1 cellular context compared by ENCODE assay signal in the genomic region with DNA sequence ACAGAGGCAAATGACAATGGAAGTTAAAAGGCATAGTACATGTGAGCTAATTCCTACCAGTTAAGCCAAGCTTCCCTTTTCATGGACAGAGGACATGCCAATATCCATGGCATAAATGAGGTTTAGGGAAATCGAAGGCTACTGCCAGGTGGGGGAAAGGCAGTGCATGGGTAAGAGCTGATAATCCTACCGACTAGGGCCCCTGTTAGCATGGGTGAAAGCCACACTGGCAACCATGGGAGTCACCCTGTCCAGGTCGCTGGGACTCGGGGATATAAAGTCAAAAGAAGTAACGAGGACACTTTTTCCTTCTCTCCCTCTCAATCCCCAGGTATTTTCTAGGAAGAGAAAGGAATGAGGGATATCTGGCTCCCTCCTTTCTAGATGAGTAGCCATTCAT.
TF ChIP-seq lines count a peak whose summit lies in the region.

No MANE protein-coding gene starts in this region.

TF ChIP-seq in WTC11, 78 proteins besides CTCF, POLR2A, EP300 and RAD21 (continued from another document):
- TF ChIP-seq ATF6 (CRISPR knock-in tag; IDR thresholded peaks at IDR 0.05) (no peak), MLX (CRISPR knock-in tag; IDR thresholded peaks at IDR 0.05) (no peak), TCF7 (CRISPR knock-in tag; IDR thresholded peaks at IDR 0.05; ENCODE audit: low read depth) (no peak), ERG (CRISPR knock-in tag; IDR thresholded peaks at IDR 0.05) (no peak), JUN (CRISPR knock-in tag; IDR thresholded peaks at IDR 0.05) (no peak), ATF2 (CRISPR knock-in tag; IDR thresholded peaks at IDR 0.05; ENCODE audit: borderline replicate concordance, low read depth) (no peak), NFYB (CRISPR knock-in tag; conservative IDR thresholded peaks at IDR 0.05; ENCODE audit: low read depth) (no peak), TP53 (CRISPR knock-in tag; IDR thresholded peaks at IDR 0.05) (no peak)
- TF ChIP-seq, protein P1, sequence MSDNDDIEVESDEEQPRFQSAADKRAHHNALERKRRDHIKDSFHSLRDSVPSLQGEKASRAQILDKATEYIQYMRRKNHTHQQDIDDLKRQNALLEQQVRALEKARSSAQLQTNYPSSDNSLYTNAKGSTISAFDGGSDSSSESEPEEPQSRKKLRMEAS (CRISPR knock-in tag; IDR thresholded peaks at IDR 0.05) = no peak
- TF ChIP-seq, protein P2, sequence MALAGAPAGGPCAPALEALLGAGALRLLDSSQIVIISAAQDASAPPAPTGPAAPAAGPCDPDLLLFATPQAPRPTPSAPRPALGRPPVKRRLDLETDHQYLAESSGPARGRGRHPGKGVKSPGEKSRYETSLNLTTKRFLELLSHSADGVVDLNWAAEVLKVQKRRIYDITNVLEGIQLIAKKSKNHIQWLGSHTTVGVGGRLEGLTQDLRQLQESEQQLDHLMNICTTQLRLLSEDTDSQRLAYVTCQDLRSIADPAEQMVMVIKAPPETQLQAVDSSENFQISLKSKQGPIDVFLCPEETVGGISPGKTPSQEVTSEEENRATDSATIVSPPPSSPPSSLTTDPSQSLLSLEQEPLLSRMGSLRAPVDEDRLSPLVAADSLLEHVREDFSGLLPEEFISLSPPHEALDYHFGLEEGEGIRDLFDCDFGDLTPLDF (CRISPR knock-in tag; IDR thresholded peaks at IDR 0.05) = no peak
- TF ChIP-seq, protein P3, sequence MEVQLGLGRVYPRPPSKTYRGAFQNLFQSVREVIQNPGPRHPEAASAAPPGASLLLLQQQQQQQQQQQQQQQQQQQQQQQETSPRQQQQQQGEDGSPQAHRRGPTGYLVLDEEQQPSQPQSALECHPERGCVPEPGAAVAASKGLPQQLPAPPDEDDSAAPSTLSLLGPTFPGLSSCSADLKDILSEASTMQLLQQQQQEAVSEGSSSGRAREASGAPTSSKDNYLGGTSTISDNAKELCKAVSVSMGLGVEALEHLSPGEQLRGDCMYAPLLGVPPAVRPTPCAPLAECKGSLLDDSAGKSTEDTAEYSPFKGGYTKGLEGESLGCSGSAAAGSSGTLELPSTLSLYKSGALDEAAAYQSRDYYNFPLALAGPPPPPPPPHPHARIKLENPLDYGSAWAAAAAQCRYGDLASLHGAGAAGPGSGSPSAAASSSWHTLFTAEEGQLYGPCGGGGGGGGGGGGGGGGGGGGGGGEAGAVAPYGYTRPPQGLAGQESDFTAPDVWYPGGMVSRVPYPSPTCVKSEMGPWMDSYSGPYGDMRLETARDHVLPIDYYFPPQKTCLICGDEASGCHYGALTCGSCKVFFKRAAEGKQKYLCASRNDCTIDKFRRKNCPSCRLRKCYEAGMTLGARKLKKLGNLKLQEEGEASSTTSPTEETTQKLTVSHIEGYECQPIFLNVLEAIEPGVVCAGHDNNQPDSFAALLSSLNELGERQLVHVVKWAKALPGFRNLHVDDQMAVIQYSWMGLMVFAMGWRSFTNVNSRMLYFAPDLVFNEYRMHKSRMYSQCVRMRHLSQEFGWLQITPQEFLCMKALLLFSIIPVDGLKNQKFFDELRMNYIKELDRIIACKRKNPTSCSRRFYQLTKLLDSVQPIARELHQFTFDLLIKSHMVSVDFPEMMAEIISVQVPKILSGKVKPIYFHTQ (CRISPR knock-in tag; IDR thresholded peaks at IDR 0.05) = no peak
- TF ChIP-seq, protein P4, sequence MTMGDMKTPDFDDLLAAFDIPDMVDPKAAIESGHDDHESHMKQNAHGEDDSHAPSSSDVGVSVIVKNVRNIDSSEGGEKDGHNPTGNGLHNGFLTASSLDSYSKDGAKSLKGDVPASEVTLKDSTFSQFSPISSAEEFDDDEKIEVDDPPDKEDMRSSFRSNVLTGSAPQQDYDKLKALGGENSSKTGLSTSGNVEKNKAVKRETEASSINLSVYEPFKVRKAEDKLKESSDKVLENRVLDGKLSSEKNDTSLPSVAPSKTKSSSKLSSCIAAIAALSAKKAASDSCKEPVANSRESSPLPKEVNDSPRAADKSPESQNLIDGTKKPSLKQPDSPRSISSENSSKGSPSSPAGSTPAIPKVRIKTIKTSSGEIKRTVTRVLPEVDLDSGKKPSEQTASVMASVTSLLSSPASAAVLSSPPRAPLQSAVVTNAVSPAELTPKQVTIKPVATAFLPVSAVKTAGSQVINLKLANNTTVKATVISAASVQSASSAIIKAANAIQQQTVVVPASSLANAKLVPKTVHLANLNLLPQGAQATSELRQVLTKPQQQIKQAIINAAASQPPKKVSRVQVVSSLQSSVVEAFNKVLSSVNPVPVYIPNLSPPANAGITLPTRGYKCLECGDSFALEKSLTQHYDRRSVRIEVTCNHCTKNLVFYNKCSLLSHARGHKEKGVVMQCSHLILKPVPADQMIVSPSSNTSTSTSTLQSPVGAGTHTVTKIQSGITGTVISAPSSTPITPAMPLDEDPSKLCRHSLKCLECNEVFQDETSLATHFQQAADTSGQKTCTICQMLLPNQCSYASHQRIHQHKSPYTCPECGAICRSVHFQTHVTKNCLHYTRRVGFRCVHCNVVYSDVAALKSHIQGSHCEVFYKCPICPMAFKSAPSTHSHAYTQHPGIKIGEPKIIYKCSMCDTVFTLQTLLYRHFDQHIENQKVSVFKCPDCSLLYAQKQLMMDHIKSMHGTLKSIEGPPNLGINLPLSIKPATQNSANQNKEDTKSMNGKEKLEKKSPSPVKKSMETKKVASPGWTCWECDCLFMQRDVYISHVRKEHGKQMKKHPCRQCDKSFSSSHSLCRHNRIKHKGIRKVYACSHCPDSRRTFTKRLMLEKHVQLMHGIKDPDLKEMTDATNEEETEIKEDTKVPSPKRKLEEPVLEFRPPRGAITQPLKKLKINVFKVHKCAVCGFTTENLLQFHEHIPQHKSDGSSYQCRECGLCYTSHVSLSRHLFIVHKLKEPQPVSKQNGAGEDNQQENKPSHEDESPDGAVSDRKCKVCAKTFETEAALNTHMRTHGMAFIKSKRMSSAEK (CRISPR knock-in tag; IDR thresholded peaks at IDR 0.05; ENCODE audit: borderline replicate concordance) = no peak
